Comparison of ENCODE assay signal across 1 cellular context in the genomic region with DNA sequence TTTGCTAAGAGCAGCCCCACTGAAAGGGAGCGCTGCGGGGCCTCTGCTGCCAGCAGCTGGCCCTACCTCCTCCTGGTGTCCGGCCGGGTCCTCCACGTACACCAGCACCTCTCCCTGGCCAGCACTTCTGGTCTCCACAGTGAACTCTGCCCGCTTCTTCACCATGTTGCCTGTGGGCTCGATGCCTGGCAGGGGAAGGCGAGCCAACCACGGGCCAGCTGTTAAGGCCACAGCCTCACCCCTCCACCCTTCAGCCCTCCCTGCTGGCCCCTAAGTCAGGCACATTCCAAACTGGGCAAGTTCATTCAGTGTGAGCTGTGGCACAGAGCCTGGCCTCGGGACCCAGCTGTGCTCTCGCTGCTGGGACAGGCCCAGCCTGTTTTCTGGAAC.
A peak's percentile ranks its signal among the peaks of the same experiment; 100 is the strongest.
TF ChIP-seq lines count a peak whose summit lies in the region.

No MANE protein-coding gene starts in this region.

TF ChIP-seq in K562, 482 proteins besides CTCF, POLR2A, EP300 and RAD21:
- peak; percentile 73 for TF ChIP-seq RBM22 (IDR thresholded peaks at IDR 0.05; ENCODE audit: low read depth, low read length, poor library complexity, severe bottlenecking)
- TF ChIP-seq POLR2G (IDR thresholded peaks at IDR 0.05; ENCODE audit: low read depth, low read length), result peak; percentile 15
- peak; percentile 55 for TF ChIP-seq RBFOX2 (IDR thresholded peaks at IDR 0.05; ENCODE audit: low read depth, low read length)
- no peak for TF ChIP-seq ZNF431 (CRISPR knock-in tag; IDR thresholded peaks at IDR 0.05)
- TF ChIP-seq ATF6 (CRISPR knock-in tag; IDR thresholded peaks at IDR 0.05), result no peak
